Comparison of ENCODE assay signal across 8 cellular contexts in the genomic region with DNA sequence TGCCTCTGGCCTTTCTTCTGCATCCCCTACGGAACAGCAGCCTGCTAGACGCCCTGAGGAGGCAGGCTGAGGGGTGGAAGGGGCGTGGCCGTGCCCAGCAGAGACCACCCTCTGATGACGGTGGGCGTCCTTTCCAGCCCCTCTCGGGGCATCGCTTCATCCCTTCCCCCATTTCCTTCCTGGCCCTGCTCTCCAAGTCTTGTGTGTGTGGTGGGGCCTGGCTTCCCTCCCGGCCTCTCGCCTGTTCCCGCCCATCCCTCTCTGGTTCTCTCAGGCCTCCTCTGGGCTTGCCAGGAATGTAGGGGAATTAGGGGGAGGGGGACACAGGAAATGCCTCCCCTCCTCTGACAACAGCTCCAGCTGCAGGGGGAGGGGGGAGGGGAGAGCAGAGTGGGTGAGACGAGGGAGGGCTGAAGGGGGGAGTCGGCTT. TPM values are rescaled to one million over a fixed set of nuclear protein-coding genes. Genes with fewer than 3 reads are reported as not detected.
A peak's percentile ranks its signal among the peaks of the same experiment; 100 is the strongest.
DNase-seq lines count a peak whose midpoint lies in the region; ATAC-seq and TF ChIP-seq lines count a peak whose summit lies in the region.

No MANE protein-coding gene starts in this region.

- no peak for ATAC-seq in GM19463 (IDR thresholded peaks at IDR 0.05; ENCODE audit: unreplicated experiment)
- ATAC-seq in HG03565 (IDR thresholded peaks at IDR 0.05; ENCODE audit: unreplicated experiment) = no peak

- H3K4me2 ChIP-seq in hepatocyte = peak overlapping the region; percentile 64

- DNase-seq in Daoy (ENCODE audit: low read depth) (peak; percentile 37), ascending aorta (ENCODE audit: low spot score in 2 of 2) (peak in 1 of 2 donors; percentile 79), hepatocyte (ENCODE audit: low spot score) (peak; percentile 93), renal cortical epithelial cell (ENCODE audit: low read depth) (peak; percentile 58), CD1c-positive myeloid dendritic cell (ENCODE audit: extremely low spot score) (no peak), NCI-H2171 (lab: John Stamatoyannopoulos, UW) (no peak)

- H4K20me1 ChIP-seq in hepatocyte (ENCODE audit: insufficient read depth, poor library complexity, severe bottlenecking) = peaks cover 44% of the 10 kb centered on the region

- H3K27ac ChIP-seq in ascending aorta (peak overlapping the region; percentile 72 to 86), hepatocyte (peak overlapping the region; percentile 96)

- 32% methylated on average over 7 of the region's 13 CpGs for WGBS in hepatocyte (ENCODE audit: low lambda C conversion rate, missing lambda C conversion rate)

- no peak for TF ChIP-seq CTCF in ascending aorta (IDR thresholded peaks at IDR 0.05)
- TF ChIP-seq CTCF in hepatocyte (IDR thresholded peaks at IDR 0.05; ENCODE audit: poor library complexity) = no peak

- no peak overlapping the region for H2AFZ ChIP-seq in hepatocyte

- H3K9me3 ChIP-seq in ascending aorta (no peaks in the 10 kb centered on the region), hepatocyte (ENCODE audit: low read depth) (no peaks in the 10 kb centered on the region)

- intact Hi-C loops in ascending aorta (cut with DNase I) = loop anchor here (5.0 kb wide), 1 partner anchor 47 kb away; no protein-coding TSS in a partner anchor

- H3K36me3 ChIP-seq in ascending aorta = peaks cover 3 to 11% of the 10 kb centered on the region in 2 donors
- H3K36me3 ChIP-seq in hepatocyte (replicated peaks; ENCODE audit: insufficient read depth, low read depth) = no peaks in the 10 kb centered on the region

- H3K4me3 ChIP-seq in ascending aorta (peak overlapping the region in 1 of 2 donors; percentile 43), hepatocyte (no peak overlapping the region)

- peaks cover 79% of the 10 kb centered on the region for H3K79me2 ChIP-seq in hepatocyte

- H3K4me1 ChIP-seq in ascending aorta (peaks cover 31 to 75% of the 10 kb centered on the region in 2 donors), hepatocyte (ENCODE audit: insufficient read depth) (peaks cover 58% of the 10 kb centered on the region)

- H3K9me2 ChIP-seq in hepatocyte (replicated peaks; ENCODE audit: insufficient read depth) = no peaks in the 10 kb centered on the region

- H3K27me3 ChIP-seq in ascending aorta (no peaks in the 10 kb centered on the region), hepatocyte (no peaks in the 10 kb centered on the region)

RNA-seq across cellular contexts. Expression of a gene that starts 51.1 kb away (rescaled TPM):
- total RNA-seq in Daoy (2014; rRNA removed; shearing (Covaris generic)) = 3.3 and 5.3 TPM in 2 replicates
- total RNA-seq in ascending aorta (139 TPM), hepatocyte (17.1 and 21.9 TPM in 2 replicates), renal cortical epithelial cell (9.0 and 34.8 TPM in 2 replicates)
- polyA plus RNA-seq in hepatocyte = 5.1 and 6.9 TPM in 2 replicates

Comparison
In these comparisons a context has a peak if more than half of its experiments do, and no peak if none do; other contexts are left out.
1. DNase-seq: peak in Daoy (single experiment), hepatocyte (single experiment) and renal cortical epithelial cell (single experiment); none in CD1c-positive myeloid dendritic cell (single experiment) and NCI-H2171 (single experiment).